ENCODE assay signal across 27 cellular contexts in the genomic region with DNA sequence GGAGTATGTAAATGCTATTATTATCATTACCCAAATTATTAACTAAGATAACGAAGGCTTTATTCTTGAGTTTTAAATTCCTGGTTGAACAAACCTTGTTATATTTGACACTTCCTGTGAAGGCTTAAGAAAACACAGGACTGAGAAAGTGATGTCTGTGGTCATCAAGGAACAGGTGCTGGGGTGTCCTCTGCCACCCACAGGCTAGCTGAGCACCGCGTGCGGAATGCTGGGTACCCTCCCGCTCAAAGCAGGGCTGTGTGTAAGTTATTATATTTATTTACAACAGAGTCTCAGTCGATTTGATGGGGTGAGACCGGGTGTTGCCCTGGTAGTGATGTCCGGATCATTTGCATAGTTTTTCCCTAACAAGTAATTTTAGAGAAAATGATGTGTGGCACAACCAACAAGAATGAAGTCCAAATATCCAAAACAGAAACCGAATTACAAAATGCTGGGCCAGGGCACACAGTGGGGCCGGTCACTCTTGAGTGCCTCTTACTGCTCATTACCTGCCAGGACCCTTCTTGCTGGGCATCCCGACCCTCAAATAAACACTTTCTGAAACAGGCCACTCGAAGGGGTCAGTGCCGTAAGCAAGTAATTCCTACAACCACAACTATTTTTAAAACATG.
"Had no signal": no experiment of that assay in that cellular context is flagged by ENCODE, and none has a peak within 500 bp of the region (broad histone marks: within the 10 kb centered on the region; RNA-seq: fewer than 3 reads in every experiment).

No MANE protein-coding gene starts in this region.

- ATAC-seq: effector memory CD8-positive, alpha-beta T cell; left lung; lower lobe of right lung; right lobe of liver; stimulated activated naive CD8-positive, alpha-beta T cell treated with anti-CD3 and anti-CD28 coated beads, Interleukin-15, Interleukin-2, amounts not matched to agents 100 U/mL and 50 U/mL, for 24 hours had no signal

- H3K27ac Mint-ChIP-seq: activated CD4-positive, alpha-beta T cell treated with anti-CD3 and anti-CD28 coated beads, Interleukin-2, amount 10 ng/mL, durations not matched to agents 7 days and 5 days; activated naive CD4-positive, alpha-beta T cell treated with anti-CD3 and anti-CD28 coated beads for 36 hours; activated naive CD8-positive, alpha-beta T cell treated with anti-CD3 and anti-CD28 coated beads, Interleukin-2, amount 10 ng/mL, durations not matched to agents 7 days and 5 days; activated T-helper 1 cell treated with anti-CD3 and anti-CD28 coated beads, Interleukin-12 subunit alpha, Interleukin-12 subunit beta, Interleukin-2, Interleukin-4 antibody, amounts not matched to agents 30 ng/mL and 10 ng/mL and 1 ng/mL, durations not matched to agents 14 hours and 24 hours and 36 hours; brain; effector memory CD8-positive, alpha-beta T cell; nephron; T-helper 1 cell treated with Interleukin-12 subunit alpha and Interleukin-12 subunit beta and Interleukin-4 antibody, amounts not matched to agents 30 μg/mL and 1 μg/mL, for 36 hours had no signal

- H3K36me3 ChIP-seq: ascending aorta, left lung, lower lobe of right lung, right lobe of liver, thoracic aorta, vagina had no signal

- H3K4me1 Mint-ChIP-seq: activated CD4-positive, alpha-beta T cell treated with anti-CD3 and anti-CD28 coated beads, Interleukin-2, amount 10 ng/mL, durations not matched to agents 7 days and 5 days; activated naive CD8-positive, alpha-beta T cell treated with anti-CD3 and anti-CD28 coated beads, Interleukin-2, amount 10 ng/mL, durations not matched to agents 7 days and 5 days had no signal

- H3K36me3 Mint-ChIP-seq: activated naive CD8-positive, alpha-beta T cell treated with anti-CD3 and anti-CD28 coated beads, Interleukin-2, amount 10 ng/mL, durations not matched to agents 7 days and 5 days; brain had no signal

- H3K9me3 ChIP-seq: ascending aorta, left lung, lower lobe of right lung, right lobe of liver, thoracic aorta, vagina had no signal

- DNase-seq: activated CD4-positive, alpha-beta T cell treated with anti-CD3 and anti-CD28 coated beads, Interleukin-2, amount 10 ng/mL, durations not matched to agents 7 days and 5 days; activated CD4-positive, CD25-positive, alpha-beta regulatory T cell treated with anti-CD3 and anti-CD28 coated beads, Interleukin-2, amount 50 U/mL, for 72 hours; activated effector memory CD4-positive, alpha-beta T cell treated with anti-CD3 and anti-CD28 coated beads, Interleukin-2, amount 50 U/mL, for 16 hours; activated naive CD4-positive, alpha-beta T cell treated with anti-CD3 and anti-CD28 coated beads for 36 hours; activated naive CD8-positive, alpha-beta T cell treated with anti-CD3 and anti-CD28 coated beads, Interleukin-2, amount 10 ng/mL, durations not matched to agents 7 days and 5 days; activated T-cell treated with anti-CD3 and anti-CD28 coated beads, Interleukin-2, amount 50 U/mL, for 1 hour; dorsolateral prefrontal cortex; effector memory CD8-positive, alpha-beta T cell; foreskin melanocyte; kidney glomerular epithelial cell; left lung; lower lobe of right lung; mesendoderm; right lobe of liver; stimulated activated CD4-positive, alpha-beta T cell treated with anti-CD3 and anti-CD28 coated beads, Interleukin-12 subunit alpha, Interleukin-12 subunit beta, amount 100 ng/mL, for 4 hours; stimulated activated CD4-positive, alpha-beta T cell treated with anti-CD3 and anti-CD28 coated beads, Interleukin-4, amount 100 ng/mL, for 1 hour; stimulated activated naive CD8-positive, alpha-beta T cell treated with anti-CD3 and anti-CD28 coated beads, Interleukin-15, Interleukin-2, amounts not matched to agents 100 U/mL and 50 U/mL, for 24 hours; SW 1271; T1000 had no signal

- H3K4me3 Mint-ChIP-seq: activated CD4-positive, alpha-beta T cell treated with anti-CD3 and anti-CD28 coated beads, Interleukin-2, amount 10 ng/mL, durations not matched to agents 7 days and 5 days; activated naive CD4-positive, alpha-beta T cell treated with anti-CD3 and anti-CD28 coated beads for 36 hours; activated naive CD8-positive, alpha-beta T cell treated with anti-CD3 and anti-CD28 coated beads, Interleukin-2, amount 10 ng/mL, durations not matched to agents 7 days and 5 days; activated T-helper 1 cell treated with anti-CD3 and anti-CD28 coated beads, Interleukin-12 subunit alpha, Interleukin-12 subunit beta, Interleukin-2, Interleukin-4 antibody, amounts not matched to agents 30 ng/mL and 10 ng/mL and 1 ng/mL, durations not matched to agents 14 hours and 24 hours and 36 hours; brain; effector memory CD8-positive, alpha-beta T cell; nephron; T-helper 1 cell treated with Interleukin-12 subunit alpha and Interleukin-12 subunit beta and Interleukin-4 antibody, amounts not matched to agents 30 μg/mL and 1 μg/mL, for 36 hours had no signal

- H3K27ac ChIP-seq: ascending aorta, coronary artery, dorsolateral prefrontal cortex, left lung, lower lobe of right lung, right lobe of liver, thoracic aorta, vagina had no signal

- H3K4me3 ChIP-seq: ascending aorta, coronary artery, dorsolateral prefrontal cortex, left lung, lower lobe of right lung, right lobe of liver, thoracic aorta, vagina had no signal

- H3K4me1 ChIP-seq: ascending aorta, left lung, lower lobe of right lung, right lobe of liver, vagina had no signal

- H3K9me3 Mint-ChIP-seq: activated CD4-positive, alpha-beta T cell treated with anti-CD3 and anti-CD28 coated beads, Interleukin-2, amount 10 ng/mL, durations not matched to agents 7 days and 5 days; activated naive CD4-positive, alpha-beta T cell treated with anti-CD3 and anti-CD28 coated beads for 36 hours; activated naive CD8-positive, alpha-beta T cell treated with anti-CD3 and anti-CD28 coated beads, Interleukin-2, amount 10 ng/mL, durations not matched to agents 7 days and 5 days; activated T-helper 1 cell treated with anti-CD3 and anti-CD28 coated beads, Interleukin-12 subunit alpha, Interleukin-12 subunit beta, Interleukin-2, Interleukin-4 antibody, amounts not matched to agents 30 ng/mL and 10 ng/mL and 1 ng/mL, durations not matched to agents 14 hours and 24 hours and 36 hours; effector memory CD8-positive, alpha-beta T cell had no signal

- H3K27me3 ChIP-seq: ascending aorta, dorsolateral prefrontal cortex, right lobe of liver, vagina had no signal
